In the genomic region with DNA sequence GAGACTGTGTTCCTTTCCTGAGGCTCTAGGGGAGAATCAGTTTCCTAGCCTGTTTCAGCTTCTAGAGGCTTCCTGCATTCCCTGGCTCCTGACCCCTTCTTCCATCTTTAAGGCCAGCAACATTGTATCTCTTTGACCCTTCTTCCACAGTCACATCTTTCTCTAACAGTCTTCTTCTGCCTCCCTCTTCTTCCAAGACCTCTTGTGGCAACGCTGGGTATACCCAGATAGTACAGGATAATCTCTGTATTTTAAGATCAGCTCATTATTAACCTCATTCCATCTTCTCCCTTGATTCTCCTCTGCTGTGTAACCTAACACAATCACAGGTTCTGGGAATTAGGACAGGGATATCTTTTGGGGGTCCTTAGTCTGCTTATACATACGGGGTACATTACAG, we compare ENCODE assay signal across 19 cellular contexts. TPM values are rescaled to one million over a fixed set of nuclear protein-coding genes. Genes with fewer than 3 reads are reported as not detected.
A peak's percentile ranks its signal among the peaks of the same experiment; 100 is the strongest.
DNase-seq lines count a peak whose midpoint lies in the region; ATAC-seq and TF ChIP-seq lines count a peak whose summit lies in the region.
"Had no signal": no experiment of that assay in that cellular context is flagged by ENCODE, and none has a peak within 500 bp of the region (broad histone marks: within the 10 kb centered on the region; RNA-seq: fewer than 3 reads in every experiment).

No MANE protein-coding gene starts in this region.

- H3K79me2 ChIP-seq in GM23248 (ENCODE audit: insufficient read depth) (0 out of 2 replicates have a peak, but pooled peaks cover 2% of the 10 kb centered on the region), GM23338 (replicated peaks; ENCODE audit: insufficient read depth) (no peaks in the 10 kb centered on the region)

- H3K4me1 Mint-ChIP-seq in osteocyte (ENCODE audit: unreplicated experiment) (no peaks in the 10 kb centered on the region), GM23338 (no peaks in the 10 kb centered on the region)
- H3K4me1 Mint-ChIP-seq: activated naive CD8-positive, alpha-beta T cell treated with anti-CD3 and anti-CD28 coated beads, Interleukin-2, amount 50 U/mL, for 24 hours had no signal

- H4K20me1 ChIP-seq in GM23248 (ENCODE audit: insufficient read depth), result no peaks in the 10 kb centered on the region
- no peaks in the 10 kb centered on the region for H4K20me1 ChIP-seq in GM23338 (replicated peaks; ENCODE audit: insufficient read depth)

- H3K27me3 Mint-ChIP-seq in osteocyte (ENCODE audit: unreplicated experiment) (no peaks in the 10 kb centered on the region), GM23338 (ENCODE audit: insufficient read depth, low read depth, poor library complexity) (peaks cover 3% of the 10 kb centered on the region)
- H3K27me3 Mint-ChIP-seq: activated naive CD8-positive, alpha-beta T cell treated with anti-CD3 and anti-CD28 coated beads, Interleukin-2, amount 50 U/mL, for 24 hours; activated T-cell treated with anti-CD3 and anti-CD28 coated beads, Interleukin-2, amount 50 U/mL, for 24 hours; stimulated activated naive CD8-positive, alpha-beta T cell treated with anti-CD3 and anti-CD28 coated beads, Interleukin-15, Interleukin-2, amounts not matched to agents 100 ng/mL and 50 ng/mL, for 24 hours had no signal

- H3K27ac Mint-ChIP-seq in osteocyte (ENCODE audit: unreplicated experiment) (no peak overlapping the region), GM23338 (no peak overlapping the region)
- H3K27ac Mint-ChIP-seq: activated naive CD8-positive, alpha-beta T cell treated with anti-CD3 and anti-CD28 coated beads, Interleukin-2, amount 50 U/mL, for 24 hours; activated T-cell treated with anti-CD3 and anti-CD28 coated beads, Interleukin-2, amount 50 U/mL, for 24 hours; stimulated activated naive CD8-positive, alpha-beta T cell treated with anti-CD3 and anti-CD28 coated beads, Interleukin-15, Interleukin-2, amounts not matched to agents 100 ng/mL and 50 ng/mL, for 24 hours; T-helper 1 cell treated with Interleukin-12 subunit alpha and Interleukin-12 subunit beta and Interleukin-4 antibody, amounts not matched to agents 30 μg/mL and 1 μg/mL, for 36 hours had no signal

- peak; percentile 21 for DNase-seq in GM23248
- DNase-seq in OCI-M1 (lab: John Stamatoyannopoulos, UW), result peak; percentile 46
- DNase-seq in brain microvascular endothelial cell, result no peak
- no peak for DNase-seq in osteocyte (ENCODE audit: extremely low spot score, unreplicated experiment)
- DNase-seq in GM23338 (ENCODE audit: low spot score), result no peak
- no peak for DNase-seq in A172 (ENCODE audit: low spot score)
- DNase-seq: activated CD4-positive, alpha-beta T cell treated with anti-CD3 and anti-CD28 coated beads for 48 hours; activated naive CD8-positive, alpha-beta T cell treated with anti-CD3 and anti-CD28 coated beads, Interleukin-2, amount 50 U/mL, for 24 hours; activated T-cell treated with anti-CD3 and anti-CD28 coated beads, Interleukin-2, amount 50 U/mL, for 24 hours; CD8-positive, alpha-beta memory T cell; hippocampal formation; NCI-H1694; NCI-H510A treated with DMSO at 0.1 percent for 48 hours; occipital lobe had no signal

- H3K4me1 ChIP-seq in GM23248 (ENCODE audit: insufficient read depth) (no peaks in the 10 kb centered on the region), GM23338 (ENCODE audit: insufficient read depth) (no peaks in the 10 kb centered on the region)

- no peaks in the 10 kb centered on the region for H3K9me3 ChIP-seq in GM23248 (ENCODE audit: low read depth)

- 73 to 84% methylated on average over 2 of the region's 2 CpGs for WGBS in GM23248 (ENCODE audit: low coverage in 1 of 2, low lambda C conversion rate in 2 of 2, missing lambda C conversion rate in 2 of 2), 2 experiments

- H3K27ac ChIP-seq in GM23248 (no peak overlapping the region), brain microvascular endothelial cell (no peak overlapping the region), GM23338 (ENCODE audit: low read depth) (no peak overlapping the region)
- H3K27ac ChIP-seq: RWPE1 had no signal

- H3K4me3 ChIP-seq in GM23248, result no peak overlapping the region
- H3K4me3 ChIP-seq in brain microvascular endothelial cell (ENCODE audit: low read depth, low read length), result no peak overlapping the region
- no peak overlapping the region for H3K4me3 ChIP-seq in GM23338
- H3K4me3 ChIP-seq: smooth muscle cell had no signal

- H3K9ac ChIP-seq in GM23248, result no peak overlapping the region

- H2AFZ ChIP-seq in GM23248 (no peak overlapping the region), GM23338 (no peak overlapping the region)

- H3K36me3 Mint-ChIP-seq in osteocyte (ENCODE audit: unreplicated experiment) (no peaks in the 10 kb centered on the region), GM23338 (ENCODE audit: low read depth) (peaks cover 43% of the 10 kb centered on the region)

- H3K9me3 Mint-ChIP-seq in osteocyte (ENCODE audit: unreplicated experiment), result no peaks in the 10 kb centered on the region
- peaks cover 45% of the 10 kb centered on the region for H3K9me3 Mint-ChIP-seq in GM23338

- peak; percentile 32 for TF ChIP-seq CTCF in brain microvascular endothelial cell (IDR thresholded peaks at IDR 0.05; ENCODE audit: low read depth, low read length, missing control alignments)
- TF ChIP-seq CTCF in osteocyte (IDR thresholded peaks at IDR 0.05), result peak; percentile 22
- TF ChIP-seq CTCF in GM23338 (conservative IDR thresholded peaks at IDR 0.05; ENCODE audit: low read depth in 2 of 2), result no peak; a peak in 1 of 4 replicates

- no peak overlapping the region for H3K4me3 Mint-ChIP-seq in osteocyte (ENCODE audit: unreplicated experiment)
- H3K4me3 Mint-ChIP-seq in GM23338, result no peak overlapping the region
- H3K4me3 Mint-ChIP-seq: activated naive CD8-positive, alpha-beta T cell treated with anti-CD3 and anti-CD28 coated beads, Interleukin-2, amount 50 U/mL, for 24 hours; activated T-cell treated with anti-CD3 and anti-CD28 coated beads, Interleukin-2, amount 50 U/mL, for 24 hours; stimulated activated naive CD8-positive, alpha-beta T cell treated with anti-CD3 and anti-CD28 coated beads, Interleukin-15, Interleukin-2, amounts not matched to agents 100 ng/mL and 50 ng/mL, for 24 hours; T-helper 1 cell treated with Interleukin-12 subunit alpha and Interleukin-12 subunit beta and Interleukin-4 antibody, amounts not matched to agents 30 μg/mL and 1 μg/mL, for 36 hours had no signal

- H3K9me2 ChIP-seq in GM23248 (ENCODE audit: insufficient read depth) (no peaks in the 10 kb centered on the region), GM23338 (ENCODE audit: insufficient read depth) (0 out of 2 replicates have a peak, but pooled peaks cover 10% of the 10 kb centered on the region)

- no peak overlapping the region for H3K4me2 ChIP-seq in GM23248 (ENCODE audit: unreplicated experiment)
- H3K4me2 ChIP-seq in GM23338, result no peak overlapping the region
- H3K4me2 ChIP-seq: smooth muscle cell had no signal

- ATAC-seq in GM23338 (no peak), GM21619 (IDR thresholded peaks at IDR 0.05; ENCODE audit: unreplicated experiment) (no peak)
- ATAC-seq: activated naive CD8-positive, alpha-beta T cell treated with anti-CD3 and anti-CD28 coated beads, Interleukin-2, amount 50 U/mL, for 24 hours had no signal

- in situ Hi-C loops in GM23248 (cut with MboI), result loop anchor here (5.0 kb wide), 1 partner anchor 81 kb away; no protein-coding TSS in a partner anchor
- in situ Hi-C loops in brain microvascular endothelial cell (cut with HindIII; ENCODE audit: low pct_ligation_motif_present, low sequenced_read_pairs), result no loop called here

- H3F3A ChIP-seq in GM23248 (ENCODE audit: insufficient read depth) (no peaks in the 10 kb centered on the region), GM23338 (replicated peaks; ENCODE audit: low read depth) (no peaks in the 10 kb centered on the region)

- H3K27me3 ChIP-seq in GM23248 (replicated peaks; ENCODE audit: insufficient read depth), result no peaks in the 10 kb centered on the region
- H3K27me3 ChIP-seq in brain microvascular endothelial cell (replicated peaks), result no peaks in the 10 kb centered on the region
- H3K27me3 ChIP-seq in GM23338 (ENCODE audit: insufficient read depth), result no peaks in the 10 kb centered on the region

- no peaks in the 10 kb centered on the region for H3K36me3 ChIP-seq in GM23248 (ENCODE audit: low read depth)
- H3K36me3 ChIP-seq in brain microvascular endothelial cell (replicated peaks), result no peaks in the 10 kb centered on the region
- peaks cover 5% of the 10 kb centered on the region; the same call in 1 of the 2 replicates for H3K36me3 ChIP-seq in GM23338 (ENCODE audit: insufficient read depth)

TF ChIP-seq in GM23338, 12 proteins besides CTCF, POLR2A, EP300 and RAD21 (continues in another document):
- TF ChIP-seq EZH2phosphoT487 (IDR thresholded peaks at IDR 0.05; ENCODE audit: unreplicated experiment) (no peak), NANOG (IDR thresholded peaks at IDR 0.05; ENCODE audit: borderline replicate concordance) (no peak)

RNA-seq across cellular contexts. Expression of gene MYL12A, which starts 8.9 kb away (rescaled TPM):
- 748 and 789 TPM in 2 replicates for total RNA-seq in GM23248 (2014; rRNA removed; shearing (Covaris generic))
- polyA plus RNA-seq in GM23248 (2016; fragmentation: Nextera tagmentation; extraction: Ambion mirVana), result 1,649 and 1,670 TPM in 2 replicates
- 475 and 500 TPM in 2 replicates for total RNA-seq in osteocyte
- 206 and 244 TPM in 2 replicates for total RNA-seq in GM23338 (2014; rRNA removed; shearing (Covaris generic))
- polyA plus RNA-seq in GM23338 (2016; fragmentation: Nextera tagmentation; extraction: Ambion mirVana), result 475 and 502 TPM in 2 replicates
- total RNA-seq in A172 (2014; rRNA removed; shearing (Covaris generic)), result 1,577 and 1,578 TPM in 2 replicates

RNA-seq across cellular contexts. Expression of gene MYOM1, which starts 19.0 kb away (rescaled TPM):
- 0.65 TPM in 1 of 2 replicates, not detected in the other for total RNA-seq in GM23248 (2014; rRNA removed; shearing (Covaris generic))
- polyA plus RNA-seq in GM23248 (2016; fragmentation: Nextera tagmentation; extraction: Ambion mirVana) (0.42 and 0.64 TPM in 2 replicates), GM23338 (2016; fragmentation: Nextera tagmentation; extraction: Ambion mirVana) (0.21 and 0.27 TPM in 2 replicates)
- 0.46 and 0.63 TPM in 2 replicates for total RNA-seq in osteocyte
- total RNA-seq in GM23338 (2014; rRNA removed; shearing (Covaris generic)), result 0.08 and 0.38 TPM in 2 replicates
- not detected in 2 replicates for total RNA-seq in A172 (2014; rRNA removed; shearing (Covaris generic))

RNA-seq across cellular contexts. Expression of gene MYL12B, which starts 23.2 kb away (rescaled TPM):
- 608 and 614 TPM in 2 replicates for total RNA-seq in GM23248 (2014; rRNA removed; shearing (Covaris generic))
- 1,218 and 1,219 TPM in 2 replicates for polyA plus RNA-seq in GM23248 (2016; fragmentation: Nextera tagmentation; extraction: Ambion mirVana)
- total RNA-seq in osteocyte, result 222 and 230 TPM in 2 replicates
- 152 and 165 TPM in 2 replicates for total RNA-seq in GM23338 (2014; rRNA removed; shearing (Covaris generic))
- 282 and 330 TPM in 2 replicates for polyA plus RNA-seq in GM23338 (2016; fragmentation: Nextera tagmentation; extraction: Ambion mirVana)
- total RNA-seq in A172 (2014; rRNA removed; shearing (Covaris generic)), result 633 and 743 TPM in 2 replicates

Comparison
In these comparisons a context has a peak if more than half of its experiments do, and no peak if none do; other contexts are left out.
1. DNase-seq: peak in GM23248 (single experiment) and OCI-M1 (single experiment); none in brain microvascular endothelial cell (single experiment), osteocyte (single experiment), GM23338 (single experiment) and A172 (single experiment).
2. CTCF ChIP-seq: peak in brain microvascular endothelial cell (single experiment) and osteocyte (single experiment); none in GM23338 (0 of 2).